In the genomic region with DNA sequence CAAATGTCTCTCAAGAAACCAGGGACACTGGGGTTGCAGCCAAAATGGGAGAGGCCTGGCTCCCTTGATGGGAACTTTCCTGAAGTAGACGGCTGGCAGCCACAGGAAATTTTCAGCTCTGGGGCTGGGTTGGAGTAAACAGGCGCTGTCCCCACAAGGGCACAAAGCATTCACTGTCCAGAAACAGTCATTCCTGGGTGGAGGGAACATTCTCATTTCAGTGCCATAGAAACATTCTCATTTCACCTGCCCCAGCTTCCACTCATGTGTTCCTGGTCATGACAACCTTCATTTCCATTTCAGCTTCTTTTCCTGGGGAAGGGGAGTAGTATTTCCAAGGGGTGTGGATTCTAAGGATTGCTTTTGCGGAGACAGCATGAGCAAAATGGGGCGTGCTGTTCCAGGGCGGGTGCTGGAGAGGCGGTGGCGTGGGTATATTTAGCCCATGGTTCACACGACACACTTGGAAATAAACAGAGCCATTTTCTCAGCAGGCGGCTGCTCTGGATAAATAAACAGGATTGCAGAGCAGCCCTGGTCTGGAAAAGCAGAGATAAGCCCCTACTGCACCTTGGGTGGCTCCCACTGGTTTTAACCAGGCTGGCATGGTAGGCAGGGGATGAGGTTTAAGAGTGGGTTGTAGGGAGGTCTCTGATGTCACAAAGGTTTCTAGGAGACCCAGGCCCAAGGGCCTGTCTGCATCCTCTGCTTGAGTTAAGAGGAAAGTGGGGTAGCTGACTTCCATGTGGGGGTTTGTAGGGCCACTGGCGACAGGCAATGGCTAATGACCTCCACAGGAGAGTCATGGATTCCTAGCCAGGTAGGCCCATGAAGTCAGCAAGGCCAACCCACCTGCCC, we compare ENCODE assay signal across 1 cellular context.
TF ChIP-seq lines count a peak whose summit lies in the region.

No MANE protein-coding gene starts in this region.

TF ChIP-seq in K562, 482 proteins besides CTCF, POLR2A, EP300 and RAD21 (continued from another document and continues in another):
- TF ChIP-seq, protein P1, sequence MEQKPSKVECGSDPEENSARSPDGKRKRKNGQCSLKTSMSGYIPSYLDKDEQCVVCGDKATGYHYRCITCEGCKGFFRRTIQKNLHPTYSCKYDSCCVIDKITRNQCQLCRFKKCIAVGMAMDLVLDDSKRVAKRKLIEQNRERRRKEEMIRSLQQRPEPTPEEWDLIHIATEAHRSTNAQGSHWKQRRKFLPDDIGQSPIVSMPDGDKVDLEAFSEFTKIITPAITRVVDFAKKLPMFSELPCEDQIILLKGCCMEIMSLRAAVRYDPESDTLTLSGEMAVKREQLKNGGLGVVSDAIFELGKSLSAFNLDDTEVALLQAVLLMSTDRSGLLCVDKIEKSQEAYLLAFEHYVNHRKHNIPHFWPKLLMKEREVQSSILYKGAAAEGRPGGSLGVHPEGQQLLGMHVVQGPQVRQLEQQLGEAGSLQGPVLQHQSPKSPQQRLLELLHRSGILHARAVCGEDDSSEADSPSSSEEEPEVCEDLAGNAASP (IDR thresholded peaks at IDR 0.05), result no peak
- TF ChIP-seq SOX6 (IDR thresholded peaks at IDR 0.05) (0 out of 2 replicates have a peak, but pooled peaks have one; percentile 20), POLR2AphosphoS5 (IDR thresholded peaks at IDR 0.05; ENCODE audit: control insufficient read depth, insufficient read depth, low read depth, low read length) (peak; percentile 62; the same call in 1 of the 2 replicates), CEBPB (tag; IDR thresholded peaks at IDR 0.05) (no peak), EP400 (IDR thresholded peaks at IDR 0.05) (no peak), CCAR2 (IDR thresholded peaks at IDR 0.05; ENCODE audit: low read depth, low read length) (no peak), TRIM24 (IDR thresholded peaks at IDR 0.05) (no peak), ZNF3 (CRISPR knock-in tag; IDR thresholded peaks at IDR 0.05) (no peak), SUPT5H (IDR thresholded peaks at IDR 0.05) (no peak), ZNF76 (CRISPR knock-in tag; IDR thresholded peaks at IDR 0.05; ENCODE audit: borderline replicate concordance) (0 out of 2 replicates have a peak, but pooled peaks have one; percentile 33), RCOR1 (IDR thresholded peaks at IDR 0.05; ENCODE audit: borderline replicate concordance in 1 of 2, low read depth in 2 of 2, low read length in 2 of 2) (no peak), DIDO1 (tag; IDR thresholded peaks at IDR 0.05; ENCODE audit: low read depth) (no peak), ZNF551 (CRISPR knock-in tag; IDR thresholded peaks at IDR 0.05) (no peak), SNRNP70 (optimal IDR thresholded peaks at IDR 0.05; ENCODE audit: low read depth, low read length) (no peak), PTRF (tag; IDR thresholded peaks at IDR 0.05) (no peak), SRF (CRISPR knock-in tag; IDR thresholded peaks at IDR 0.05) (no peak), MTA3 (IDR thresholded peaks at IDR 0.05; ENCODE audit: borderline replicate concordance) (no peak), XRCC5 (IDR thresholded peaks at IDR 0.05; ENCODE audit: low read depth, low read length) (no peak), BMI1 (IDR thresholded peaks at IDR 0.05; ENCODE audit: low read length) (no peak), ZNF586 (CRISPR knock-in tag; conservative IDR thresholded peaks at IDR 0.05) (no peak), MECOM (CRISPR knock-in tag; IDR thresholded peaks at IDR 0.05) (peak; percentile 46; the same call in 1 of the 2 replicates), BHLHE40 (IDR thresholded peaks at IDR 0.05; ENCODE audit: low read length) (peak; percentile 51; the same call in 1 of the 2 replicates), SRSF9 (IDR thresholded peaks at IDR 0.05; ENCODE audit: borderline replicate concordance, low read depth, low read length) (no peak), SETDB1 (IDR thresholded peaks at IDR 0.05; ENCODE audit: low read length) (no peak), TCF3 (CRISPR knock-in tag; IDR thresholded peaks at IDR 0.05) (peak; percentile 82), ZNF217 (CRISPR knock-in tag; IDR thresholded peaks at IDR 0.05) (no peak), RNF2 (IDR thresholded peaks at IDR 0.05) (no peak), HDAC8 (tag; IDR thresholded peaks at IDR 0.05) (no peak), ELF4 (CRISPR knock-in tag; IDR thresholded peaks at IDR 0.05) (no peak), MED1 (CRISPR knock-in tag; IDR thresholded peaks at IDR 0.05; ENCODE audit: borderline replicate concordance) (no peak), FOXM1 (IDR thresholded peaks at IDR 0.05; ENCODE audit: low read depth) (no peak), FOXM1 (CRISPR knock-in tag; IDR thresholded peaks at IDR 0.05; ENCODE audit: low read depth) (no peak), MEIS2 (IDR thresholded peaks at IDR 0.05; ENCODE audit: partially characterized antibody) (no peak), NFRKB (IDR thresholded peaks at IDR 0.05; ENCODE audit: low read depth) (peak; percentile 43; the same call in 1 of the 2 replicates), LCOR (CRISPR knock-in tag; IDR thresholded peaks at IDR 0.05) (no peak), ZNF699 (CRISPR knock-in tag; IDR thresholded peaks at IDR 0.05; ENCODE audit: insufficient replicate concordance) (no peak), CREB1 (IDR thresholded peaks at IDR 0.05) (no peak), CREB1 (CRISPR knock-in tag; IDR thresholded peaks at IDR 0.05) (no peak), POLR3G (IDR thresholded peaks at IDR 0.05; ENCODE audit: extremely low read depth, insufficient read length, insufficient replicate concordance) (no peak), SMARCE1 (IDR thresholded peaks at IDR 0.05) (0 out of 2 replicates have a peak, but pooled peaks have one; percentile 31), ZNF507 (tag; conservative IDR thresholded peaks at IDR 0.05) (no peak), ZNF77 (CRISPR knock-in tag; IDR thresholded peaks at IDR 0.05) (no peak), STAT5B (CRISPR knock-in tag; IDR thresholded peaks at IDR 0.05) (no peak), GTF2E2 (tag; IDR thresholded peaks at IDR 0.05) (no peak), KLF1 (tag; IDR thresholded peaks at IDR 0.05) (no peak), ETV1 (tag; conservative IDR thresholded peaks at IDR 0.05; ENCODE audit: low read depth) (no peak)
- TF ChIP-seq, protein P2, sequence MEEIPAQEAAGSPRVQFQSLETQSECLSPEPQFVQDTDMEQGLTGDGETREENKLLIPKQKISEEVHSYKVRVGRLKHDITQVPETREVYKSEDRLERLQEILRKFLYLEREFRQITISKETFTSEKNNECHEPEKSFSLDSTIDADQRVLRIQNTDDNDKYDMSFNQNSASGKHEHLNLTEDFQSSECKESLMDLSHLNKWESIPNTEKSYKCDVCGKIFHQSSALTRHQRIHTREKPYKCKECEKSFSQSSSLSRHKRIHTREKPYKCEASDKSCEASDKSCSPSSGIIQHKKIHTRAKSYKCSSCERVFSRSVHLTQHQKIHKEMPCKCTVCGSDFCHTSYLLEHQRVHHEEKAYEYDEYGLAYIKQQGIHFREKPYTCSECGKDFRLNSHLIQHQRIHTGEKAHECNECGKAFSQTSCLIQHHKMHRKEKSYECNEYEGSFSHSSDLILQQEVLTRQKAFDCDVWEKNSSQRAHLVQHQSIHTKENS (CRISPR knock-in tag; IDR thresholded peaks at IDR 0.05), result no peak
- TF ChIP-seq, protein P3, sequence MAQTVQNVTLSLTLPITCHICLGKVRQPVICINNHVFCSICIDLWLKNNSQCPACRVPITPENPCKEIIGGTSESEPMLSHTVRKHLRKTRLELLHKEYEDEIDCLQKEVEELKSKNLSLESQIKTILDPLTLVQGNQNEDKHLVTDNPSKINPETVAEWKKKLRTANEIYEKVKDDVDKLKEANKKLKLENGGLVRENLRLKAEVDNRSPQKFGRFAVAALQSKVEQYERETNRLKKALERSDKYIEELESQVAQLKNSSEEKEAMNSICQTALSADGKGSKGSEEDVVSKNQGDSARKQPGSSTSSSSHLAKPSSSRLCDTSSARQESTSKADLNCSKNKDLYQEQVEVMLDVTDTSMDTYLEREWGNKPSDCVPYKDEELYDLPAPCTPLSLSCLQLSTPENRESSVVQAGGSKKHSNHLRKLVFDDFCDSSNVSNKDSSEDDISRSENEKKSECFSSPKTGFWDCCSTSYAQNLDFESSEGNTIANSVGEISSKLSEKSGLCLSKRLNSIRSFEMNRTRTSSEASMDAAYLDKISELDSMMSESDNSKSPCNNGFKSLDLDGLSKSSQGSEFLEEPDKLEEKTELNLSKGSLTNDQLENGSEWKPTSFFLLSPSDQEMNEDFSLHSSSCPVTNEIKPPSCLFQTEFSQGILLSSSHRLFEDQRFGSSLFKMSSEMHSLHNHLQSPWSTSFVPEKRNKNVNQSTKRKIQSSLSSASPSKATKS (CRISPR knock-in tag; IDR thresholded peaks at IDR 0.05), result no peak
- TF ChIP-seq, protein P4, sequence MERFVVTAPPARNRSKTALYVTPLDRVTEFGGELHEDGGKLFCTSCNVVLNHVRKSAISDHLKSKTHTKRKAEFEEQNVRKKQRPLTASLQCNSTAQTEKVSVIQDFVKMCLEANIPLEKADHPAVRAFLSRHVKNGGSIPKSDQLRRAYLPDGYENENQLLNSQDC (CRISPR knock-in tag; IDR thresholded peaks at IDR 0.05), result no peak
- TF ChIP-seq, protein P5, sequence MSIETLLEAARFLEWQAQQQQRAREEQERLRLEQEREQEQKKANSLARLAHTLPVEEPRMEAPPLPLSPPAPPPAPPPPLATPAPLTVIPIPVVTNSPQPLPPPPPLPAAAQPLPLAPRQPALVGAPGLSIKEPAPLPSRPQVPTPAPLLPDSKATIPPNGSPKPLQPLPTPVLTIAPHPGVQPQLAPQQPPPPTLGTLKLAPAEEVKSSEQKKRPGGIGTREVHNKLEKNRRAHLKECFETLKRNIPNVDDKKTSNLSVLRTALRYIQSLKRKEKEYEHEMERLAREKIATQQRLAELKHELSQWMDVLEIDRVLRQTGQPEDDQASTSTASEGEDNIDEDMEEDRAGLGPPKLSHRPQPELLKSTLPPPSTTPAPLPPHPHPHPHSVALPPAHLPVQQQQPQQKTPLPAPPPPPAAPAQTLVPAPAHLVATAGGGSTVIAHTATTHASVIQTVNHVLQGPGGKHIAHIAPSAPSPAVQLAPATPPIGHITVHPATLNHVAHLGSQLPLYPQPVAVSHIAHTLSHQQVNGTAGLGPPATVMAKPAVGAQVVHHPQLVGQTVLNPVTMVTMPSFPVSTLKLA (conservative IDR thresholded peaks at IDR 0.05), result 0 out of 4 replicates have a peak, but pooled peaks of 1 of the 2 experiments have one; percentile 51
- TF ChIP-seq, protein P6, sequence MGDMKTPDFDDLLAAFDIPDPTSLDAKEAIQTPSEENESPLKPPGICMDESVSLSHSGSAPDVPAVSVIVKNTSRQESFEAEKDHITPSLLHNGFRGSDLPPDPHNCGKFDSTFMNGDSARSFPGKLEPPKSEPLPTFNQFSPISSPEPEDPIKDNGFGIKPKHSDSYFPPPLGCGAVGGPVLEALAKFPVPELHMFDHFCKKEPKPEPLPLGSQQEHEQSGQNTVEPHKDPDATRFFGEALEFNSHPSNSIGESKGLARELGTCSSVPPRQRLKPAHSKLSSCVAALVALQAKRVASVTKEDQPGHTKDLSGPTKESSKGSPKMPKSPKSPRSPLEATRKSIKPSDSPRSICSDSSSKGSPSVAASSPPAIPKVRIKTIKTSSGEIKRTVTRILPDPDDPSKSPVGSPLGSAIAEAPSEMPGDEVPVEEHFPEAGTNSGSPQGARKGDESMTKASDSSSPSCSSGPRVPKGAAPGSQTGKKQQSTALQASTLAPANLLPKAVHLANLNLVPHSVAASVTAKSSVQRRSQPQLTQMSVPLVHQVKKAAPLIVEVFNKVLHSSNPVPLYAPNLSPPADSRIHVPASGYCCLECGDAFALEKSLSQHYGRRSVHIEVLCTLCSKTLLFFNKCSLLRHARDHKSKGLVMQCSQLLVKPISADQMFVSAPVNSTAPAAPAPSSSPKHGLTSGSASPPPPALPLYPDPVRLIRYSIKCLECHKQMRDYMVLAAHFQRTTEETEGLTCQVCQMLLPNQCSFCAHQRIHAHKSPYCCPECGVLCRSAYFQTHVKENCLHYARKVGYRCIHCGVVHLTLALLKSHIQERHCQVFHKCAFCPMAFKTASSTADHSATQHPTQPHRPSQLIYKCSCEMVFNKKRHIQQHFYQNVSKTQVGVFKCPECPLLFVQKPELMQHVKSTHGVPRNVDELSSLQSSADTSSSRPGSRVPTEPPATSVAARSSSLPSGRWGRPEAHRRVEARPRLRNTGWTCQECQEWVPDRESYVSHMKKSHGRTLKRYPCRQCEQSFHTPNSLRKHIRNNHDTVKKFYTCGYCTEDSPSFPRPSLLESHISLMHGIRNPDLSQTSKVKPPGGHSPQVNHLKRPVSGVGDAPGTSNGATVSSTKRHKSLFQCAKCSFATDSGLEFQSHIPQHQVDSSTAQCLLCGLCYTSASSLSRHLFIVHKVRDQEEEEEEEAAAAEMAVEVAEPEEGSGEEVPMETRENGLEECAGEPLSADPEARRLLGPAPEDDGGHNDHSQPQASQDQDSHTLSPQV (IDR thresholded peaks at IDR 0.05), result peak; percentile 90
- TF ChIP-seq, protein P7, sequence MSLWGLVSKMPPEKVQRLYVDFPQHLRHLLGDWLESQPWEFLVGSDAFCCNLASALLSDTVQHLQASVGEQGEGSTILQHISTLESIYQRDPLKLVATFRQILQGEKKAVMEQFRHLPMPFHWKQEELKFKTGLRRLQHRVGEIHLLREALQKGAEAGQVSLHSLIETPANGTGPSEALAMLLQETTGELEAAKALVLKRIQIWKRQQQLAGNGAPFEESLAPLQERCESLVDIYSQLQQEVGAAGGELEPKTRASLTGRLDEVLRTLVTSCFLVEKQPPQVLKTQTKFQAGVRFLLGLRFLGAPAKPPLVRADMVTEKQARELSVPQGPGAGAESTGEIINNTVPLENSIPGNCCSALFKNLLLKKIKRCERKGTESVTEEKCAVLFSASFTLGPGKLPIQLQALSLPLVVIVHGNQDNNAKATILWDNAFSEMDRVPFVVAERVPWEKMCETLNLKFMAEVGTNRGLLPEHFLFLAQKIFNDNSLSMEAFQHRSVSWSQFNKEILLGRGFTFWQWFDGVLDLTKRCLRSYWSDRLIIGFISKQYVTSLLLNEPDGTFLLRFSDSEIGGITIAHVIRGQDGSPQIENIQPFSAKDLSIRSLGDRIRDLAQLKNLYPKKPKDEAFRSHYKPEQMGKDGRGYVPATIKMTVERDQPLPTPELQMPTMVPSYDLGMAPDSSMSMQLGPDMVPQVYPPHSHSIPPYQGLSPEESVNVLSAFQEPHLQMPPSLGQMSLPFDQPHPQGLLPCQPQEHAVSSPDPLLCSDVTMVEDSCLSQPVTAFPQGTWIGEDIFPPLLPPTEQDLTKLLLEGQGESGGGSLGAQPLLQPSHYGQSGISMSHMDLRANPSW (CRISPR knock-in tag; IDR thresholded peaks at IDR 0.05), result no peak
- TF ChIP-seq, protein P8, sequence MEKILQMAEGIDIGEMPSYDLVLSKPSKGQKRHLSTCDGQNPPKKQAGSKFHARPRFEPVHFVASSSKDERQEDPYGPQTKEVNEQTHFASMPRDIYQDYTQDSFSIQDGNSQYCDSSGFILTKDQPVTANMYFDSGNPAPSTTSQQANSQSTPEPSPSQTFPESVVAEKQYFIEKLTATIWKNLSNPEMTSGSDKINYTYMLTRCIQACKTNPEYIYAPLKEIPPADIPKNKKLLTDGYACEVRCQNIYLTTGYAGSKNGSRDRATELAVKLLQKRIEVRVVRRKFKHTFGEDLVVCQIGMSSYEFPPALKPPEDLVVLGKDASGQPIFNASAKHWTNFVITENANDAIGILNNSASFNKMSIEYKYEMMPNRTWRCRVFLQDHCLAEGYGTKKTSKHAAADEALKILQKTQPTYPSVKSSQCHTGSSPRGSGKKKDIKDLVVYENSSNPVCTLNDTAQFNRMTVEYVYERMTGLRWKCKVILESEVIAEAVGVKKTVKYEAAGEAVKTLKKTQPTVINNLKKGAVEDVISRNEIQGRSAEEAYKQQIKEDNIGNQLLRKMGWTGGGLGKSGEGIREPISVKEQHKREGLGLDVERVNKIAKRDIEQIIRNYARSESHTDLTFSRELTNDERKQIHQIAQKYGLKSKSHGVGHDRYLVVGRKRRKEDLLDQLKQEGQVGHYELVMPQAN (IDR thresholded peaks at IDR 0.05; ENCODE audit: borderline replicate concordance), result no peak
